Comparison of ENCODE assay signal across 8 cellular contexts in the genomic region with DNA sequence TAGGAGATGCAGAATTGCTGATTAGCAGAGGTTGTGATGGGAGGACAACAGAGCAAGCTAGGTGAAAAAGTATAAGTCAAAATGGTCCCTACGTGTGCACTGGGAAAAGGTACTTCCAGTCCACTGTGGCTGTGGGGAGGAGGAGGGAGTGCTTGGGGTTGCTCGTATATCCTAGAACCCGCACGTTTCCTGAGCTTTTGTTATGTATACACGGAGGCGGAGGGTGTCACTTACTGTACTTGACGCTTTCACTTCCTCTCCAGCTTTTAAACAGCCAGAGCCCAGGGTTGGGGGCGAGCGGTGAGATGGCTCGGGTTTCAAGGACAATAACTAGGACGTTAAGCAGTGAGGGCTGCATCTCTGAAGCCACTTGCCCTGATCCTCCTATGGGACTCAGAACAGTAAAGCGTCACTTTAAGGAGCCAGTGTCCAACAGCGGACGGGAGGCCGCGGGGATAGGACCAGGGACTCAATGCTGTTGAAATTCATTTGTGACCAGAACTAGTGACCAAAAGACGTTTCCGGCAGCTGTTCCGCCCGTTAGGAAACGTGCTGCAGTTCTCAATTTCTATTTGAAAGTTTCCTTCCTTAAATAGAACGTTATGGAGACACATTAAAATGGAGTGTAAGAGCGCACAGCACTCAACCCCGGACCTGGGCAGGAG. TPM values are rescaled to one million over a fixed set of nuclear protein-coding genes. Genes with fewer than 3 reads are reported as not detected.
DNase-seq lines count a peak whose midpoint lies in the region; ATAC-seq, FAIRE-seq and TF ChIP-seq lines count a peak whose summit lies in the region.

No MANE protein-coding gene starts in this region.

- peaks cover 0 to 30% (median 16%) of the 10 kb centered on the region in 9 donors for H3K4me1 ChIP-seq in heart right ventricle
- H3K4me1 ChIP-seq in pancreas, result peaks cover 0 to 4% (median 0%) of the 10 kb centered on the region in 3 donors

- no peak overlapping the region for H3K4me3 Mint-ChIP-seq in CD14-positive monocyte
- H3K4me3 Mint-ChIP-seq in activated naive CD8-positive, alpha-beta T cell treated with anti-CD3 and anti-CD28 coated beads, Interleukin-2, amount 50 U/mL, for 24 hours, result no peak overlapping the region

- TF ChIP-seq CTCF in CD14-positive monocyte (IDR thresholded peaks at IDR 0.05) (no peak), heart right ventricle (IDR thresholded peaks at IDR 0.05) (no peak), pancreas (IDR thresholded peaks at IDR 0.05) (no peak)

- 0% methylated on average over 24 of the region's 24 CpGs for WGBS in heart right ventricle, 2 donors
- WGBS in pancreas, 2 donors, result 0% methylated on average over 24 of the region's 24 CpGs

- H3K27ac Mint-ChIP-seq in CD14-positive monocyte, result no peak overlapping the region
- no peak overlapping the region for H3K27ac Mint-ChIP-seq in activated naive CD8-positive, alpha-beta T cell treated with anti-CD3 and anti-CD28 coated beads, Interleukin-2, amount 50 U/mL, for 24 hours

- H3K4me1 Mint-ChIP-seq in CD14-positive monocyte, result no peaks in the 10 kb centered on the region
- H3K4me1 Mint-ChIP-seq in activated naive CD8-positive, alpha-beta T cell treated with anti-CD3 and anti-CD28 coated beads, Interleukin-2, amount 50 U/mL, for 24 hours, result no peaks in the 10 kb centered on the region

- H3K27me3 ChIP-seq in heart right ventricle, result no peaks in the 10 kb centered on the region
- H3K27me3 ChIP-seq in pancreas, result peaks cover 0 to 5% (median 0%) of the 10 kb centered on the region in 4 donors

- H3K27me3 Mint-ChIP-seq in CD14-positive monocyte (ENCODE audit: low read depth in 3 of 3), result peaks cover 8 to 10% (median 8%) of the 10 kb centered on the region in 3 donors
- H3K27me3 Mint-ChIP-seq in activated naive CD8-positive, alpha-beta T cell treated with anti-CD3 and anti-CD28 coated beads, Interleukin-2, amount 50 U/mL, for 24 hours, result peaks cover 9% of the 10 kb centered on the region

- H3K9me3 ChIP-seq in heart right ventricle, result no peaks in the 10 kb centered on the region
- no peaks in the 10 kb centered on the region for H3K9me3 ChIP-seq in pancreas

- peak; percentile 62 for ATAC-seq in GM19351 (IDR thresholded peaks at IDR 0.05; ENCODE audit: unreplicated experiment)
- peak; percentile 48 for ATAC-seq in HG03565 (IDR thresholded peaks at IDR 0.05; ENCODE audit: unreplicated experiment)
- ATAC-seq in activated naive CD8-positive, alpha-beta T cell treated with anti-CD3 and anti-CD28 coated beads, Interleukin-2, amount 50 U/mL, for 24 hours, result peak; percentile 44
- peak; percentile 29 to 79 (median 52) for ATAC-seq in heart right ventricle
- ATAC-seq in pancreas, result peak; percentile 29 to 66 (median 44)

- H3K36me3 ChIP-seq in heart right ventricle (no peaks in the 10 kb centered on the region), pancreas (no peaks in the 10 kb centered on the region)

- peak overlapping the region; percentile 79 to 98 (median 93) for H3K27ac ChIP-seq in heart right ventricle
- H3K27ac ChIP-seq in pancreas, result peak overlapping the region; percentile 28 to 89 (median 77)

- DNase-seq in CD14-positive monocyte (ENCODE audit: low spot score) (peak; percentile 49), NCI-H774 (lab: John Stamatoyannopoulos, UW) (peak; percentile 88), heart right ventricle (peak; percentile 30 to 52), pancreas (peak in 5 of 6 donors; percentile 11 to 61 (median 29)), HuH-7.5 (ENCODE audit: low spot score) (no peak)
- DNase-seq in activated naive CD8-positive, alpha-beta T cell treated with anti-CD3 and anti-CD28 coated beads, Interleukin-2, amount 50 U/mL, for 24 hours, result peak; percentile 17

- no peaks in the 10 kb centered on the region for H3K36me3 Mint-ChIP-seq in CD14-positive monocyte
- H3K36me3 Mint-ChIP-seq in activated naive CD8-positive, alpha-beta T cell treated with anti-CD3 and anti-CD28 coated beads, Interleukin-2, amount 50 U/mL, for 24 hours (ENCODE audit: low read depth), result no peaks in the 10 kb centered on the region

- intact Hi-C loops in CD14-positive monocyte (cut with micrococcal nuclease), result no loop called here
- intact Hi-C loops in heart right ventricle (cut with DNase I), result loop anchor here in 5 of 10 donors (2.0 to 10.0 kb wide), 5 partner anchors 207 to 468 kb away; no protein-coding TSS in a partner anchor
- intact Hi-C loops in pancreas (cut with DNase I), result no loop called here

- peaks cover 0 to 2% (median 0%) of the 10 kb centered on the region in 7 donors for H3K9me3 Mint-ChIP-seq in CD14-positive monocyte
- H3K9me3 Mint-ChIP-seq in activated naive CD8-positive, alpha-beta T cell treated with anti-CD3 and anti-CD28 coated beads, Interleukin-2, amount 50 U/mL, for 24 hours, result peaks cover 3% of the 10 kb centered on the region

- FAIRE-seq in pancreas (lab: Jason Lieb, UNC), result no peak

- H3K4me3 ChIP-seq in heart right ventricle (peak overlapping the region; percentile 51 to 87 (median 69)), pancreas (peak overlapping the region; percentile 29 to 52 (median 49))

RNA-seq across cellular contexts. Expression of a gene that starts 1.0 kb away (rescaled TPM):
- polyA plus RNA-seq in CD14-positive monocyte (not detected), heart right ventricle (10 to 100 TPM in 1 of 2 donors, 1 to 10 TPM in 1; 9.5 to 18.4 TPM), pancreas (1 to 10 TPM; 1.4 to 6.8 TPM)
- total RNA-seq in heart right ventricle (100 to 1,000 TPM in 2 of 10 donors, 10 to 100 TPM in 8; 27.5 to 118 (median 60.7) TPM), pancreas (1 to 10 TPM; 1.8 to 8.5 (median 2.9) TPM)
